In genomic region chr12:92439397-92439779, GRCh38 we compare ENCODE assay signal across 12 cellular contexts.
DNase-seq lines count a peak whose midpoint lies in the region; TF ChIP-seq lines count a peak whose summit lies in the region.
"Had no signal": no experiment of that assay in that cellular context is flagged by ENCODE, and none has a peak within 500 bp of the region (broad histone marks: within the 10 kb centered on the region; RNA-seq: fewer than 3 reads in every experiment).

No MANE protein-coding gene starts in this region.

- H3K9me3 ChIP-seq in OCI-LY3 (ENCODE audit: insufficient read depth, low read length) (peaks cover 7% of the 10 kb centered on the region), spleen (no peaks in the 10 kb centered on the region)
- H3K9me3 ChIP-seq: upper lobe of left lung had no signal

- no peaks in the 10 kb centered on the region for H4K20me1 ChIP-seq in OCI-LY3 (ENCODE audit: insufficient read depth, low read length)

- TF ChIP-seq POLR2A in spleen (IDR thresholded peaks at IDR 0.05): no peak

- peaks cover 68% of the 10 kb centered on the region for H3K4me1 ChIP-seq in OCI-LY3 (ENCODE audit: low read length)
- H3K4me1 ChIP-seq in spleen: peaks cover 28 to 69% (median 49%) of the 10 kb centered on the region in 6 donors

- peak overlapping the region; percentile 24; the same call in 1 of the 2 replicates for H3K4me2 ChIP-seq in OCI-LY3 (ENCODE audit: low read length)

- peak; percentile 11 for DNase-seq in NCI-H2171 treated with DMSO at 0.1 percent for 48 hours (lab: John Stamatoyannopoulos, UW)
- no peak for DNase-seq in NCI-H2171 (lab: John Stamatoyannopoulos, UW)
- DNase-seq in fibroblast of pulmonary artery (ENCODE audit: low read depth): peak; percentile 74
- no peak for DNase-seq in spleen
- no peak for DNase-seq in KG1 (lab: John Stamatoyannopoulos, UW)
- no peak for DNase-seq in SHP77 (lab: John Stamatoyannopoulos, UW)
- no peak for DNase-seq in NCI-H510A (lab: John Stamatoyannopoulos, UW)
- DNase-seq: activated naive CD4-positive, alpha-beta T cell treated with anti-CD3 and anti-CD28 coated beads, Interleukin-2, amount 10 ng/mL, durations not matched to agents 7 days and 5 days; erythroblast; NCI-H526 treated with DMSO at 0.1 percent for 48 hours; upper lobe of left lung had no signal

- no peak overlapping the region for H3K27ac ChIP-seq in OCI-LY3 (ENCODE audit: low read length)
- peak overlapping the region in 5 of 8 donors; percentile 4 to 86 (median 72) for H3K27ac ChIP-seq in spleen
- H3K27ac ChIP-seq: upper lobe of left lung had no signal

- H3K9ac ChIP-seq in OCI-LY3 (ENCODE audit: low read length): no peak overlapping the region

- WGBS in spleen, 5 donors: 65 to 96% (median 81%) methylated on average over 1 of the region's 1 CpG

- no peaks in the 10 kb centered on the region for H3K79me2 ChIP-seq in OCI-LY3 (ENCODE audit: low read length)

- H3K4me3 ChIP-seq in OCI-LY3 (ENCODE audit: low read length) (no peak overlapping the region), fibroblast of pulmonary artery (replicated peaks; ENCODE audit: low read depth, low read length) (no peak overlapping the region), spleen (no peak overlapping the region)
- H3K4me3 ChIP-seq: upper lobe of left lung had no signal

- no peak overlapping the region for H2AFZ ChIP-seq in OCI-LY3 (ENCODE audit: low read depth, low read length)

- TF ChIP-seq CTCF in OCI-LY3 (IDR thresholded peaks at IDR 0.05; ENCODE audit: low read depth, low read length) (no peak), fibroblast of pulmonary artery (IDR thresholded peaks at IDR 0.05; ENCODE audit: low read length, missing control alignments) (no peak), spleen (IDR thresholded peaks at IDR 0.05 in 8 of 11, conservative IDR thresholded peaks at IDR 0.05 in 3 of 11) (no peak)

- H3K36me3 ChIP-seq in OCI-LY3 (replicated peaks; ENCODE audit: low read depth, low read length): peaks cover 11% of the 10 kb centered on the region
- H3K36me3 ChIP-seq in spleen: no peaks in the 10 kb centered on the region
- H3K36me3 ChIP-seq: upper lobe of left lung had no signal

- H3K27me3 ChIP-seq in OCI-LY3 (ENCODE audit: low read depth, low read length) (no peaks in the 10 kb centered on the region), spleen (replicated peaks in 1 of 7) (no peaks in the 10 kb centered on the region)
- H3K27me3 ChIP-seq: upper lobe of left lung had no signal

- intact Hi-C loops in spleen (cut with DNase I; ENCODE audit: low total_unique reads): no loop called here

Comparison
In these comparisons a context has a peak if more than half of its experiments do, and no peak if none do; other contexts are left out.
1. DNase-seq: peak in NCI-H2171 treated with DMSO at 0.1 percent for 48 hours (single experiment) and fibroblast of pulmonary artery (single experiment); none in NCI-H2171 (single experiment), spleen (single experiment), KG1 (single experiment), SHP77 (0 of 2) and NCI-H510A (single experiment).